Comparison of ENCODE assay signal across 1 cellular context in the genomic region with DNA sequence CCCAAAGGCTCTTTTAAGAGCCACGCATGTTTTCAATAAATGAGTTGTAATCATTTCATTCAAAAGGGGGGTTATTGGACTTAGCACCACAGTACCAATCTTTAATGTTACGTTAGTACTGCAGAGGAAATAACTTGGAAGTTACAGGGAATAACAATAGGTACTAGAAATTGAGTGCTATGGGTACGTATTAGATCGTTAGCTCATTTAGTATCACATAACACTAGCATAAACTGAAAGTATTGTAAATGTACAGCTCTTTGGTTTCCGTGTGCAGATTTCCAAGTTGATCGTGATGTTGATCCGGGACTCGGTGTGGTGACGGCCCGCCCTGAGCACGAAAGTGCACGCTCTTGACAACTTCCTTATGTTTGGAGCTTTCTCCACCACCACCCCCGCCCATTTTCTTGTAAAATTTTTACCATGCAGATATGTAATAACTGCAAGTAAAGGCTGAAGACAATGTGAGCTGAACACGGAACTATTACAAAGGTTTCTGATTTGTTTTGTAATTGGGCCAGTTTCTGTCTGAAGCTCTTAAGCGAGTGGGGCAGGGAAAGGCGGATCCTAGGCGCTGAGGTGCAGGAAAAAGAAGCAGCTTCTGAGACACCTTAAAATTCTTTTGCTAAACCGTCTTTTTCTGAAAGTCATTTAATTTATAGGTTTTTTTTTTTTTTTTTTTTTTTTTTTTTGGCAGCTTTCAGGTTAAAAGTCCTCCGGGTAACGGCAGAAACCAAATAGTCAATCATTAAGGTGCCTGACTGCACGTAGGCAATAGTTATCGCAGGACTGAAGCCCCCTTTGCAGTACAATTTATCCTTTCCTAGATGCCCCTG.
TF ChIP-seq lines count a peak whose summit lies in the region.

No MANE protein-coding gene starts in this region.

TF ChIP-seq in GM12878, 131 proteins besides CTCF, POLR2A, EP300 and RAD21 (continued from another document and continues in another):
- no peak; the same call in 1 of the 2 replicates for TF ChIP-seq LARP7 (IDR thresholded peaks at IDR 0.05)
- TF ChIP-seq RBBP5 (conservative IDR thresholded peaks at IDR 0.05), result no peak
- no peak for TF ChIP-seq ZNF274 (IDR thresholded peaks at IDR 0.05; ENCODE audit: insufficient read depth, insufficient read length)
- no peak for TF ChIP-seq BRCA1 (IDR thresholded peaks at IDR 0.05; ENCODE audit: low read depth, low read length)
- no peak for TF ChIP-seq ZNF207 (IDR thresholded peaks at IDR 0.05; ENCODE audit: borderline replicate concordance)
- no peak for TF ChIP-seq JUNB (IDR thresholded peaks at IDR 0.05)
- TF ChIP-seq, protein P1, sequence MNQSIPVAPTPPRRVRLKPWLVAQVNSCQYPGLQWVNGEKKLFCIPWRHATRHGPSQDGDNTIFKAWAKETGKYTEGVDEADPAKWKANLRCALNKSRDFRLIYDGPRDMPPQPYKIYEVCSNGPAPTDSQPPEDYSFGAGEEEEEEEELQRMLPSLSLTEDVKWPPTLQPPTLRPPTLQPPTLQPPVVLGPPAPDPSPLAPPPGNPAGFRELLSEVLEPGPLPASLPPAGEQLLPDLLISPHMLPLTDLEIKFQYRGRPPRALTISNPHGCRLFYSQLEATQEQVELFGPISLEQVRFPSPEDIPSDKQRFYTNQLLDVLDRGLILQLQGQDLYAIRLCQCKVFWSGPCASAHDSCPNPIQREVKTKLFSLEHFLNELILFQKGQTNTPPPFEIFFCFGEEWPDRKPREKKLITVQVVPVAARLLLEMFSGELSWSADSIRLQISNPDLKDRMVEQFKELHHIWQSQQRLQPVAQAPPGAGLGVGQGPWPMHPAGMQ (IDR thresholded peaks at IDR 0.05; ENCODE audit: borderline replicate concordance), result no peak
- no peak for TF ChIP-seq CHD2 (IDR thresholded peaks at IDR 0.05; ENCODE audit: borderline replicate concordance, low read depth, low read length)
- TF ChIP-seq, protein P2, sequence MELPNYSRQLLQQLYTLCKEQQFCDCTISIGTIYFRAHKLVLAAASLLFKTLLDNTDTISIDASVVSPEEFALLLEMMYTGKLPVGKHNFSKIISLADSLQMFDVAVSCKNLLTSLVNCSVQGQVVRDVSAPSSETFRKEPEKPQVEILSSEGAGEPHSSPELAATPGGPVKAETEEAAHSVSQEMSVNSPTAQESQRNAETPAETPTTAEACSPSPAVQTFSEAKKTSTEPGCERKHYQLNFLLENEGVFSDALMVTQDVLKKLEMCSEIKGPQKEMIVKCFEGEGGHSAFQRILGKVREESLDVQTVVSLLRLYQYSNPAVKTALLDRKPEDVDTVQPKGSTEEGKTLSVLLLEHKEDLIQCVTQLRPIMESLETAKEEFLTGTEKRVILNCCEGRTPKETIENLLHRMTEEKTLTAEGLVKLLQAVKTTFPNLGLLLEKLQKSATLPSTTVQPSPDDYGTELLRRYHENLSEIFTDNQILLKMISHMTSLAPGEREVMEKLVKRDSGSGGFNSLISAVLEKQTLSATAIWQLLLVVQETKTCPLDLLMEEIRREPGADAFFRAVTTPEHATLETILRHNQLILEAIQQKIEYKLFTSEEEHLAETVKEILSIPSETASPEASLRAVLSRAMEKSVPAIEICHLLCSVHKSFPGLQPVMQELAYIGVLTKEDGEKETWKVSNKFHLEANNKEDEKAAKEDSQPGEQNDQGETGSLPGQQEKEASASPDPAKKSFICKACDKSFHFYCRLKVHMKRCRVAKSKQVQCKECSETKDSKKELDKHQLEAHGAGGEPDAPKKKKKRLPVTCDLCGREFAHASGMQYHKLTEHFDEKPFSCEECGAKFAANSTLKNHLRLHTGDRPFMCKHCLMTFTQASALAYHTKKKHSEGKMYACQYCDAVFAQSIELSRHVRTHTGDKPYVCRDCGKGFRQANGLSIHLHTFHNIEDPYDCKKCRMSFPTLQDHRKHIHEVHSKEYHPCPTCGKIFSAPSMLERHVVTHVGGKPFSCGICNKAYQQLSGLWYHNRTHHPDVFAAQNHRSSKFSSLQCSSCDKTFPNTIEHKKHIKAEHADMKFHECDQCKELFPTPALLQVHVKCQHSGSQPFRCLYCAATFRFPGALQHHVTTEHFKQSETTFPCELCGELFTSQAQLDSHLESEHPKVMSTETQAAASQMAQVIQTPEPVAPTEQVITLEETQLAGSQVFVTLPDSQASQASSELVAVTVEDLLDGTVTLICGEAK (IDR thresholded peaks at IDR 0.05; ENCODE audit: borderline replicate concordance), result no peak
- TF ChIP-seq, protein P3, sequence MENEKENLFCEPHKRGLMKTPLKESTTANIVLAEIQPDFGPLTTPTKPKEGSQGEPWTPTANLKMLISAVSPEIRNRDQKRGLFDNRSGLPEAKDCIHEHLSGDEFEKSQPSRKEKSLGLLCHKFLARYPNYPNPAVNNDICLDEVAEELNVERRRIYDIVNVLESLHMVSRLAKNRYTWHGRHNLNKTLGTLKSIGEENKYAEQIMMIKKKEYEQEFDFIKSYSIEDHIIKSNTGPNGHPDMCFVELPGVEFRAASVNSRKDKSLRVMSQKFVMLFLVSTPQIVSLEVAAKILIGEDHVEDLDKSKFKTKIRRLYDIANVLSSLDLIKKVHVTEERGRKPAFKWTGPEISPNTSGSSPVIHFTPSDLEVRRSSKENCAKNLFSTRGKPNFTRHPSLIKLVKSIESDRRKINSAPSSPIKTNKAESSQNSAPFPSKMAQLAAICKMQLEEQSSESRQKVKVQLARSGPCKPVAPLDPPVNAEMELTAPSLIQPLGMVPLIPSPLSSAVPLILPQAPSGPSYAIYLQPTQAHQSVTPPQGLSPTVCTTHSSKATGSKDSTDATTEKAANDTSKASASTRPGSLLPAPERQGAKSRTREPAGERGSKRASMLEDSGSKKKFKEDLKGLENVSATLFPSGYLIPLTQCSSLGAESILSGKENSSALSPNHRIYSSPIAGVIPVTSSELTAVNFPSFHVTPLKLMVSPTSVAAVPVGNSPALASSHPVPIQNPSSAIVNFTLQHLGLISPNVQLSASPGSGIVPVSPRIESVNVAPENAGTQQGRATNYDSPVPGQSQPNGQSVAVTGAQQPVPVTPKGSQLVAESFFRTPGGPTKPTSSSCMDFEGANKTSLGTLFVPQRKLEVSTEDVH (IDR thresholded peaks at IDR 0.05; ENCODE audit: low read depth, partially characterized antibody), result no peak
- TF ChIP-seq SPI1 (IDR thresholded peaks at IDR 0.05; ENCODE audit: borderline replicate concordance, insufficient read depth, low read depth, low read length), result no peak
- no peak for TF ChIP-seq SMC3 (IDR thresholded peaks at IDR 0.05; ENCODE audit: borderline replicate concordance, low read length)
- no peak for TF ChIP-seq YY1 (IDR thresholded peaks at IDR 0.05; ENCODE audit: low read depth, low read length)
- TF ChIP-seq POLR2AphosphoS2 (IDR thresholded peaks at IDR 0.05; ENCODE audit: low read depth, low read length), result no peak
- no peak for TF ChIP-seq GABPA (IDR thresholded peaks at IDR 0.05; ENCODE audit: low read depth)
- TF ChIP-seq, protein P4, sequence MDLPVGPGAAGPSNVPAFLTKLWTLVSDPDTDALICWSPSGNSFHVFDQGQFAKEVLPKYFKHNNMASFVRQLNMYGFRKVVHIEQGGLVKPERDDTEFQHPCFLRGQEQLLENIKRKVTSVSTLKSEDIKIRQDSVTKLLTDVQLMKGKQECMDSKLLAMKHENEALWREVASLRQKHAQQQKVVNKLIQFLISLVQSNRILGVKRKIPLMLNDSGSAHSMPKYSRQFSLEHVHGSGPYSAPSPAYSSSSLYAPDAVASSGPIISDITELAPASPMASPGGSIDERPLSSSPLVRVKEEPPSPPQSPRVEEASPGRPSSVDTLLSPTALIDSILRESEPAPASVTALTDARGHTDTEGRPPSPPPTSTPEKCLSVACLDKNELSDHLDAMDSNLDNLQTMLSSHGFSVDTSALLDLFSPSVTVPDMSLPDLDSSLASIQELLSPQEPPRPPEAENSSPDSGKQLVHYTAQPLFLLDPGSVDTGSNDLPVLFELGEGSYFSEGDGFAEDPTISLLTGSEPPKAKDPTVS (IDR thresholded peaks at IDR 0.05; ENCODE audit: low read depth, low read length), result no peak
- no peak for TF ChIP-seq NFXL1 (IDR thresholded peaks at IDR 0.05; ENCODE audit: borderline replicate concordance)
- TF ChIP-seq TARDBP (IDR thresholded peaks at IDR 0.05; ENCODE audit: borderline replicate concordance), result no peak; the same call in 1 of the 2 replicates
- TF ChIP-seq, protein P5, sequence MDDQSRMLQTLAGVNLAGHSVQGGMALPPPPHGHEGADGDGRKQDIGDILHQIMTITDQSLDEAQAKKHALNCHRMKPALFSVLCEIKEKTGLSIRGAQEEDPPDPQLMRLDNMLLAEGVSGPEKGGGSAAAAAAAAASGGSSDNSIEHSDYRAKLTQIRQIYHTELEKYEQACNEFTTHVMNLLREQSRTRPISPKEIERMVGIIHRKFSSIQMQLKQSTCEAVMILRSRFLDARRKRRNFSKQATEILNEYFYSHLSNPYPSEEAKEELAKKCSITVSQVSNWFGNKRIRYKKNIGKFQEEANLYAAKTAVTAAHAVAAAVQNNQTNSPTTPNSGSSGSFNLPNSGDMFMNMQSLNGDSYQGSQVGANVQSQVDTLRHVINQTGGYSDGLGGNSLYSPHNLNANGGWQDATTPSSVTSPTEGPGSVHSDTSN (IDR thresholded peaks at IDR 0.05; ENCODE audit: insufficient replicate concordance, low read depth, low read length), result no peak
- TF ChIP-seq, protein P6, sequence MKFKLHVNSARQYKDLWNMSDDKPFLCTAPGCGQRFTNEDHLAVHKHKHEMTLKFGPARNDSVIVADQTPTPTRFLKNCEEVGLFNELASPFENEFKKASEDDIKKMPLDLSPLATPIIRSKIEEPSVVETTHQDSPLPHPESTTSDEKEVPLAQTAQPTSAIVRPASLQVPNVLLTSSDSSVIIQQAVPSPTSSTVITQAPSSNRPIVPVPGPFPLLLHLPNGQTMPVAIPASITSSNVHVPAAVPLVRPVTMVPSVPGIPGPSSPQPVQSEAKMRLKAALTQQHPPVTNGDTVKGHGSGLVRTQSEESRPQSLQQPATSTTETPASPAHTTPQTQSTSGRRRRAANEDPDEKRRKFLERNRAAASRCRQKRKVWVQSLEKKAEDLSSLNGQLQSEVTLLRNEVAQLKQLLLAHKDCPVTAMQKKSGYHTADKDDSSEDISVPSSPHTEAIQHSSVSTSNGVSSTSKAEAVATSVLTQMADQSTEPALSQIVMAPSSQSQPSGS (IDR thresholded peaks at IDR 0.05; ENCODE audit: low read length), result 0 out of 2 replicates have a peak, but pooled peaks have one; percentile 11
- 0 out of 2 replicates have a peak, but pooled peaks have one; percentile 11 for TF ChIP-seq MXI1 (IDR thresholded peaks at IDR 0.05; ENCODE audit: low read depth, low read length)
- no peak for TF ChIP-seq TCF7 (IDR thresholded peaks at IDR 0.05; ENCODE audit: borderline replicate concordance)
- TF ChIP-seq ZNF24 (IDR thresholded peaks at IDR 0.05), result no peak
- TF ChIP-seq CBX5 (IDR thresholded peaks at IDR 0.05; ENCODE audit: low read depth), result no peak
- no peak for TF ChIP-seq RB1 (IDR thresholded peaks at IDR 0.05; ENCODE audit: borderline replicate concordance)
- TF ChIP-seq MEF2A (IDR thresholded peaks at IDR 0.05; ENCODE audit: insufficient read depth, low read depth, low read length), result 0 out of 2 replicates have a peak, but pooled peaks have one; percentile 9
- TF ChIP-seq TBL1XR1 (IDR thresholded peaks at IDR 0.05; ENCODE audit: low read depth, low read length), result no peak
- no peak for TF ChIP-seq RCOR1 (conservative IDR thresholded peaks at IDR 0.05; ENCODE audit: low read depth, low read length)
- TF ChIP-seq, protein P7, sequence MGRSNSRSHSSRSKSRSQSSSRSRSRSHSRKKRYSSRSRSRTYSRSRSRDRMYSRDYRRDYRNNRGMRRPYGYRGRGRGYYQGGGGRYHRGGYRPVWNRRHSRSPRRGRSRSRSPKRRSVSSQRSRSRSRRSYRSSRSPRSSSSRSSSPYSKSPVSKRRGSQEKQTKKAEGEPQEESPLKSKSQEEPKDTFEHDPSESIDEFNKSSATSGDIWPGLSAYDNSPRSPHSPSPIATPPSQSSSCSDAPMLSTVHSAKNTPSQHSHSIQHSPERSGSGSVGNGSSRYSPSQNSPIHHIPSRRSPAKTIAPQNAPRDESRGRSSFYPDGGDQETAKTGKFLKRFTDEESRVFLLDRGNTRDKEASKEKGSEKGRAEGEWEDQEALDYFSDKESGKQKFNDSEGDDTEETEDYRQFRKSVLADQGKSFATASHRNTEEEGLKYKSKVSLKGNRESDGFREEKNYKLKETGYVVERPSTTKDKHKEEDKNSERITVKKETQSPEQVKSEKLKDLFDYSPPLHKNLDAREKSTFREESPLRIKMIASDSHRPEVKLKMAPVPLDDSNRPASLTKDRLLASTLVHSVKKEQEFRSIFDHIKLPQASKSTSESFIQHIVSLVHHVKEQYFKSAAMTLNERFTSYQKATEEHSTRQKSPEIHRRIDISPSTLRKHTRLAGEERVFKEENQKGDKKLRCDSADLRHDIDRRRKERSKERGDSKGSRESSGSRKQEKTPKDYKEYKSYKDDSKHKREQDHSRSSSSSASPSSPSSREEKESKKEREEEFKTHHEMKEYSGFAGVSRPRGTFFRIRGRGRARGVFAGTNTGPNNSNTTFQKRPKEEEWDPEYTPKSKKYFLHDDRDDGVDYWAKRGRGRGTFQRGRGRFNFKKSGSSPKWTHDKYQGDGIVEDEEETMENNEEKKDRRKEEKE (IDR thresholded peaks at IDR 0.05), result no peak
- TF ChIP-seq TCF3 (IDR thresholded peaks at IDR 0.05; ENCODE audit: borderline replicate concordance, insufficient read depth, low read depth, low read length), result no peak
- TF ChIP-seq HDAC2 (IDR thresholded peaks at IDR 0.05), result no peak
- no peak for TF ChIP-seq CEBPB (IDR thresholded peaks at IDR 0.05; ENCODE audit: borderline replicate concordance in 1 of 2, low read depth in 2 of 2, low read length in 2 of 2)
- TF ChIP-seq, protein P8, sequence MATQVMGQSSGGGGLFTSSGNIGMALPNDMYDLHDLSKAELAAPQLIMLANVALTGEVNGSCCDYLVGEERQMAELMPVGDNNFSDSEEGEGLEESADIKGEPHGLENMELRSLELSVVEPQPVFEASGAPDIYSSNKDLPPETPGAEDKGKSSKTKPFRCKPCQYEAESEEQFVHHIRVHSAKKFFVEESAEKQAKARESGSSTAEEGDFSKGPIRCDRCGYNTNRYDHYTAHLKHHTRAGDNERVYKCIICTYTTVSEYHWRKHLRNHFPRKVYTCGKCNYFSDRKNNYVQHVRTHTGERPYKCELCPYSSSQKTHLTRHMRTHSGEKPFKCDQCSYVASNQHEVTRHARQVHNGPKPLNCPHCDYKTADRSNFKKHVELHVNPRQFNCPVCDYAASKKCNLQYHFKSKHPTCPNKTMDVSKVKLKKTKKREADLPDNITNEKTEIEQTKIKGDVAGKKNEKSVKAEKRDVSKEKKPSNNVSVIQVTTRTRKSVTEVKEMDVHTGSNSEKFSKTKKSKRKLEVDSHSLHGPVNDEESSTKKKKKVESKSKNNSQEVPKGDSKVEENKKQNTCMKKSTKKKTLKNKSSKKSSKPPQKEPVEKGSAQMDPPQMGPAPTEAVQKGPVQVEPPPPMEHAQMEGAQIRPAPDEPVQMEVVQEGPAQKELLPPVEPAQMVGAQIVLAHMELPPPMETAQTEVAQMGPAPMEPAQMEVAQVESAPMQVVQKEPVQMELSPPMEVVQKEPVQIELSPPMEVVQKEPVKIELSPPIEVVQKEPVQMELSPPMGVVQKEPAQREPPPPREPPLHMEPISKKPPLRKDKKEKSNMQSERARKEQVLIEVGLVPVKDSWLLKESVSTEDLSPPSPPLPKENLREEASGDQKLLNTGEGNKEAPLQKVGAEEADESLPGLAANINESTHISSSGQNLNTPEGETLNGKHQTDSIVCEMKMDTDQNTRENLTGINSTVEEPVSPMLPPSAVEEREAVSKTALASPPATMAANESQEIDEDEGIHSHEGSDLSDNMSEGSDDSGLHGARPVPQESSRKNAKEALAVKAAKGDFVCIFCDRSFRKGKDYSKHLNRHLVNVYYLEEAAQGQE (IDR thresholded peaks at IDR 0.05; ENCODE audit: low read depth, low read length), result no peak
